1 cellular context compared by ENCODE assay signal in genomic region chr3:9183811-9184463, GRCh38.
TF ChIP-seq lines count a peak whose summit lies in the region.

No MANE protein-coding gene starts in this region.

TF ChIP-seq in SK-N-SH treated with all-trans-retinoic acid at 6 μM for 48 hours, 23 proteins besides CTCF, POLR2A, EP300 and RAD21 (continued from another document):
- TF ChIP-seq ZNF565 (CRISPR knock-in tag; conservative IDR thresholded peaks at IDR 0.05; ENCODE audit: low read depth) (no peak), ZNF70 (CRISPR knock-in tag; IDR thresholded peaks at IDR 0.05) (no peak), BACH2 (CRISPR knock-in tag; IDR thresholded peaks at IDR 0.05; ENCODE audit: borderline replicate concordance) (no peak), SNAI2 (CRISPR knock-in tag; IDR thresholded peaks at IDR 0.05) (no peak)
